Comparison of ENCODE assay signal across 8 cellular contexts in genomic region chr12:109996483-109996853, GRCh38. TPM values are rescaled to one million over a fixed set of nuclear protein-coding genes. Genes with fewer than 3 reads are reported as not detected.
A peak's percentile ranks its signal among the peaks of the same experiment; 100 is the strongest.
DNase-seq lines count a peak whose midpoint lies in the region; ATAC-seq, FAIRE-seq and TF ChIP-seq lines count a peak whose summit lies in the region.

No MANE protein-coding gene starts in this region.

- peaks cover 25% of the 10 kb centered on the region for H3K79me2 ChIP-seq in GM23338 (replicated peaks; ENCODE audit: insufficient read depth)

- H3K4me2 ChIP-seq in GM23338, result peak overlapping the region; percentile 89

- H3K36me3 Mint-ChIP-seq in GM23338 (ENCODE audit: low read depth), result no peaks in the 10 kb centered on the region; the same call in 2 of the 3 replicates

- H3K4me3 ChIP-seq in GM23338 (peak overlapping the region; percentile 88), WI38 (ENCODE audit: low read depth, low read length) (peak overlapping the region; percentile 98), foreskin fibroblast (ENCODE audit: low read depth in 1 of 2, low read length in 2 of 2) (peak overlapping the region; percentile 78 to 89), skeletal muscle cell (ENCODE audit: low read depth, low read length) (peak overlapping the region; percentile 93)

- H3K4me1 Mint-ChIP-seq in GM23338, result peaks cover 19% of the 10 kb centered on the region

- FAIRE-seq in HTR-8/SVneo (lab: Jason Lieb, UNC), result no peak

- H2AFZ ChIP-seq in GM23338, result peak overlapping the region; percentile 83; the same call in 1 of the 2 replicates

- TF ChIP-seq CTCF in GM23338 (conservative IDR thresholded peaks at IDR 0.05; ENCODE audit: low read depth in 2 of 2), result no peak
- TF ChIP-seq CTCF in WI38 (IDR thresholded peaks at IDR 0.05; ENCODE audit: low read depth, low read length), result no peak
- no peak for TF ChIP-seq CTCF in foreskin fibroblast (IDR thresholded peaks at IDR 0.05; ENCODE audit: low read depth, low read length)

- 0 out of 2 replicates have a peak, but pooled peaks cover 2% of the 10 kb centered on the region for H3F3A ChIP-seq in GM23338 (replicated peaks; ENCODE audit: low read depth)

- peak overlapping the region; percentile 18; the same call in 1 of the 2 replicates for H3K27ac ChIP-seq in GM23338 (ENCODE audit: low read depth)

- H3K27me3 Mint-ChIP-seq in GM23338 (ENCODE audit: insufficient read depth, low read depth, poor library complexity), result peaks cover 16% of the 10 kb centered on the region

- no peaks in the 10 kb centered on the region for H3K36me3 ChIP-seq in GM23338 (ENCODE audit: insufficient read depth)

- ATAC-seq in GM23338 (no peak), GM19324 (IDR thresholded peaks at IDR 0.05; ENCODE audit: low FRiP score, unreplicated experiment) (no peak)

- H4K20me1 ChIP-seq in GM23338 (replicated peaks; ENCODE audit: insufficient read depth), result peaks cover 12% of the 10 kb centered on the region

- H3K9me2 ChIP-seq in GM23338 (ENCODE audit: insufficient read depth), result 0 out of 2 replicates have a peak, but pooled peaks cover 3% of the 10 kb centered on the region

- DNase-seq in GM23338 (ENCODE audit: low spot score) (no peak), foreskin fibroblast (no peak), skeletal muscle cell (ENCODE audit: low read depth) (no peak), HTR-8/SVneo (ENCODE audit: insufficient read length, low spot score) (no peak), epidermal melanocyte (ENCODE audit: insufficient read length, low spot score) (no peak), NCI-H526 (lab: John Stamatoyannopoulos, UW) (no peak)

- peak overlapping the region; percentile 94 for H3K4me3 Mint-ChIP-seq in GM23338

- peak overlapping the region; percentile 86 for H3K27ac Mint-ChIP-seq in GM23338

- peaks cover 19% of the 10 kb centered on the region for H3K27me3 ChIP-seq in GM23338 (ENCODE audit: insufficient read depth)

- no peaks in the 10 kb centered on the region for H3K9me3 Mint-ChIP-seq in GM23338

- peaks cover 25% of the 10 kb centered on the region for H3K4me1 ChIP-seq in GM23338 (ENCODE audit: insufficient read depth)

TF ChIP-seq in GM23338, 12 proteins besides CTCF, POLR2A, EP300 and RAD21 (continues in another document):
- no peak for TF ChIP-seq ZNF331 (CRISPR knock-in tag; IDR thresholded peaks at IDR 0.05; ENCODE audit: low read depth)
- no peak for TF ChIP-seq CREB1 (CRISPR knock-in tag; IDR thresholded peaks at IDR 0.05; ENCODE audit: low read depth)
- no peak for TF ChIP-seq REST (IDR thresholded peaks at IDR 0.05; ENCODE audit: unreplicated experiment)
- TF ChIP-seq POLR2AphosphoS5 (IDR thresholded peaks at IDR 0.05; ENCODE audit: low read depth), result no peak
- TF ChIP-seq, protein P1, sequence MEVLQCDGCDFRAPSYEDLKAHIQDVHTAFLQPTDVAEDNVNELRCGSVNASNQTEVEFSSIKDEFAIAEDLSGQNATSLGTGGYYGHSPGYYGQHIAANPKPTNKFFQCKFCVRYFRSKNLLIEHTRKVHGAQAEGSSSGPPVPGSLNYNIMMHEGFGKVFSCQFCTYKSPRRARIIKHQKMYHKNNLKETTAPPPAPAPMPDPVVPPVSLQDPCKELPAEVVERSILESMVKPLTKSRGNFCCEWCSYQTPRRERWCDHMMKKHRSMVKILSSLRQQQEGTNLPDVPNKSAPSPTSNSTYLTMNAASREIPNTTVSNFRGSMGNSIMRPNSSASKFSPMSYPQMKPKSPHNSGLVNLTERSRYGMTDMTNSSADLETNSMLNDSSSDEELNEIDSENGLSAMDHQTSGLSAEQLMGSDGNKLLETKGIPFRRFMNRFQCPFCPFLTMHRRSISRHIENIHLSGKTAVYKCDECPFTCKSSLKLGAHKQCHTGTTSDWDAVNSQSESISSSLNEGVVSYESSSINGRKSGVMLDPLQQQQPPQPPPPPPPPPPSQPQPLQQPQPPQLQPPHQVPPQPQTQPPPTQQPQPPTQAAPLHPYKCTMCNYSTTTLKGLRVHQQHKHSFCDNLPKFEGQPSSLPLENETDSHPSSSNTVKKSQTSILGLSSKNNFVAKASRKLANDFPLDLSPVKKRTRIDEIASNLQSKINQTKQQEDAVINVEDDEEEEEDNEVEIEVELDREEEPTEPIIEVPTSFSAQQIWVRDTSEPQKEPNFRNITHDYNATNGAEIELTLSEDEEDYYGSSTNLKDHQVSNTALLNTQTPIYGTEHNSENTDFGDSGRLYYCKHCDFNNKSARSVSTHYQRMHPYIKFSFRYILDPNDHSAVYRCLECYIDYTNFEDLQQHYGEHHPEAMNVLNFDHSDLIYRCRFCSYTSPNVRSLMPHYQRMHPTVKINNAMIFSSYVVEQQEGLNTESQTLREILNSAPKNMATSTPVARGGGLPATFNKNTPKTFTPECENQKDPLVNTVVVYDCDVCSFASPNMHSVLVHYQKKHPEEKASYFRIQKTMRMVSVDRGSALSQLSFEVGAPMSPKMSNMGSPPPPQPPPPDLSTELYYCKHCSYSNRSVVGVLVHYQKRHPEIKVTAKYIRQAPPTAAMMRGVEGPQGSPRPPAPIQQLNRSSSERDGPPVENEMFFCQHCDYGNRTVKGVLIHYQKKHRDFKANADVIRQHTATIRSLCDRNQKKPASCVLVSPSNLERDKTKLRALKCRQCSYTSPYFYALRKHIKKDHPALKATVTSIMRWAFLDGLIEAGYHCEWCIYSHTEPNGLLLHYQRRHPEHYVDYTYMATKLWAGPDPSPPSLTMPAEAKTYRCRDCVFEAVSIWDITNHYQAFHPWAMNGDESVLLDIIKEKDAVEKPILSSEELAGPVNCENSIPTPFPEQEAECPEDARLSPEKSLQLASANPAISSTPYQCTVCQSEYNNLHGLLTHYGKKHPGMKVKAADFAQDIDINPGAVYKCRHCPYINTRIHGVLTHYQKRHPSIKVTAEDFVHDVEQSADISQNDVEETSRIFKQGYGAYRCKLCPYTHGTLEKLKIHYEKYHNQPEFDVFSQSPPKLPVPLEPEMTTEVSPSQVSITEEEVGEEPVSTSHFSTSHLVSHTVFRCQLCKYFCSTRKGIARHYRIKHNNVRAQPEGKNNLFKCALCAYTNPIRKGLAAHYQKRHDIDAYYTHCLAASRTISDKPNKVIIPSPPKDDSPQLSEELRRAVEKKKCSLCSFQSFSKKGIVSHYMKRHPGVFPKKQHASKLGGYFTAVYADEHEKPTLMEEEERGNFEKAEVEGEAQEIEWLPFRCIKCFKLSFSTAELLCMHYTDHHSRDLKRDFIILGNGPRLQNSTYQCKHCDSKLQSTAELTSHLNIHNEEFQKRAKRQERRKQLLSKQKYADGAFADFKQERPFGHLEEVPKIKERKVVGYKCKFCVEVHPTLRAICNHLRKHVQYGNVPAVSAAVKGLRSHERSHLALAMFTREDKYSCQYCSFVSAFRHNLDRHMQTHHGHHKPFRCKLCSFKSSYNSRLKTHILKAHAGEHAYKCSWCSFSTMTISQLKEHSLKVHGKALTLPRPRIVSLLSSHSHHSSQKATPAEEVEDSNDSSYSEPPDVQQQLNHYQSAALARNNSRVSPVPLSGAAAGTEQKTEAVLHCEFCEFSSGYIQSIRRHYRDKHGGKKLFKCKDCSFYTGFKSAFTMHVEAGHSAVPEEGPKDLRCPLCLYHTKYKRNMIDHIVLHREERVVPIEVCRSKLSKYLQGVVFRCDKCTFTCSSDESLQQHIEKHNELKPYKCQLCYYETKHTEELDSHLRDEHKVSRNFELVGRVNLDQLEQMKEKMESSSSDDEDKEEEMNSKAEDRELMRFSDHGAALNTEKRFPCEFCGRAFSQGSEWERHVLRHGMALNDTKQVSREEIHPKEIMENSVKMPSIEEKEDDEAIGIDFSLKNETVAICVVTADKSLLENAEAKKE (CRISPR knock-in tag; IDR thresholded peaks at IDR 0.05), result no peak
- TF ChIP-seq, protein P2, sequence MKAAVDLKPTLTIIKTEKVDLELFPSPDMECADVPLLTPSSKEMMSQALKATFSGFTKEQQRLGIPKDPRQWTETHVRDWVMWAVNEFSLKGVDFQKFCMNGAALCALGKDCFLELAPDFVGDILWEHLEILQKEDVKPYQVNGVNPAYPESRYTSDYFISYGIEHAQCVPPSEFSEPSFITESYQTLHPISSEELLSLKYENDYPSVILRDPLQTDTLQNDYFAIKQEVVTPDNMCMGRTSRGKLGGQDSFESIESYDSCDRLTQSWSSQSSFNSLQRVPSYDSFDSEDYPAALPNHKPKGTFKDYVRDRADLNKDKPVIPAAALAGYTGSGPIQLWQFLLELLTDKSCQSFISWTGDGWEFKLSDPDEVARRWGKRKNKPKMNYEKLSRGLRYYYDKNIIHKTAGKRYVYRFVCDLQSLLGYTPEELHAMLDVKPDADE (IDR thresholded peaks at IDR 0.05), result no peak
- no peak for TF ChIP-seq NANOG (IDR thresholded peaks at IDR 0.05; ENCODE audit: borderline replicate concordance)
- TF ChIP-seq JUNB (IDR thresholded peaks at IDR 0.05; ENCODE audit: unreplicated experiment), result no peak

RNA-seq across cellular contexts. Expression of gene GIT2, which starts 0.3 kb away (rescaled TPM):
- 20.9 and 23.1 TPM in 2 replicates for total RNA-seq in GM23338 (2014; rRNA removed; shearing (Covaris generic))
- 9.4 and 15.8 TPM in 2 replicates for polyA plus RNA-seq in GM23338 (2016; fragmentation: Nextera tagmentation; extraction: Ambion mirVana)

RNA-seq across cellular contexts. Expression of gene ANKRD13A, which starts 2.8 kb away (rescaled TPM):
- total RNA-seq in GM23338 (2014; rRNA removed; shearing (Covaris generic)), result 24.7 and 25.6 TPM in 2 replicates
- polyA plus RNA-seq in GM23338 (2016; fragmentation: Nextera tagmentation; extraction: Ambion mirVana), result 5.7 and 6.2 TPM in 2 replicates

RNA-seq across cellular contexts. Expression of gene C12orf76, which starts 51.9 kb away (rescaled TPM):
- total RNA-seq in GM23338 (2014; rRNA removed; shearing (Covaris generic)), result 14.5 and 21.7 TPM in 2 replicates
- 11.1 and 14.3 TPM in 2 replicates for polyA plus RNA-seq in GM23338 (2016; fragmentation: Nextera tagmentation; extraction: Ambion mirVana)
